11 cellular contexts compared by ENCODE assay signal in genomic region chr1:85550784-85551516, GRCh38. TPM values are rescaled to one million over a fixed set of nuclear protein-coding genes. Genes with fewer than 3 reads are reported as not detected.
DNase-seq lines count a peak whose midpoint lies in the region; ATAC-seq, FAIRE-seq and TF ChIP-seq lines count a peak whose summit lies in the region.
"Had no signal": no experiment of that assay in that cellular context is flagged by ENCODE, and none has a peak within 500 bp of the region (broad histone marks: within the 10 kb centered on the region; RNA-seq: fewer than 3 reads in every experiment).

No MANE protein-coding gene starts in this region.

- no peaks in the 10 kb centered on the region for H3K9me3 ChIP-seq in SK-N-SH
- H3K9me3 ChIP-seq in skeletal muscle satellite cell (replicated peaks; ENCODE audit: low read length) = no peaks in the 10 kb centered on the region
- H3K9me3 ChIP-seq: heart right ventricle had no signal

- no peaks in the 10 kb centered on the region; the same call in 1 of the 2 replicates for H4K20me1 ChIP-seq in SK-N-SH (ENCODE audit: insufficient read depth)

- peak overlapping the region in 1 of 2 experiments; percentile 74; a peak in 2 of 4 replicates for H3K27ac ChIP-seq in SK-N-SH (ENCODE audit: low read depth in 2 of 2, low read length in 1 of 2)

- peaks cover 97% of the 10 kb centered on the region for H3K79me2 ChIP-seq in SK-N-SH (ENCODE audit: insufficient read depth)

- H3K9me3 Mint-ChIP-seq in activated naive CD4-positive, alpha-beta T cell treated with anti-CD3 and anti-CD28 coated beads, Interleukin-2, amount 50 U/mL, for 72 hours = no peaks in the 10 kb centered on the region
- H3K9me3 Mint-ChIP-seq: T-helper 1 cell treated with Interleukin-12 subunit alpha and Interleukin-12 subunit beta and Interleukin-4 antibody, amounts not matched to agents 30 μg/mL and 1 μg/mL, for 36 hours had no signal

- POLR2A ChIA-PET in SK-N-SH (lab: Yijun Ruan, JAX) = no interaction called here

- 0 out of 2 replicates have a peak overlapping the region, but pooled peaks have one; percentile 4 for H3K9ac ChIP-seq in SK-N-SH
- H3K9ac ChIP-seq in skeletal muscle satellite cell (ENCODE audit: low read depth, low read length) = peak overlapping the region; percentile 60

- 64% methylated on average over 5 of the region's 5 CpGs for WGBS in SK-N-SH (ENCODE audit: low lambda C conversion rate)

- CTCF ChIA-PET in SK-N-SH (lab: Yijun Ruan, JAX) = interaction anchor here (1.0 to 1.7 kb wide), 3 partner anchors 12 to 242 kb away, joined by 4 to 8 read pairs (median 5); no protein-coding TSS in a partner anchor

- peaks cover 2 to 7% of the 10 kb centered on the region in 2 experiments for H3K36me3 ChIP-seq in SK-N-SH (replicated peaks in 1 of 2; ENCODE audit: control insufficient read depth in 1 of 2, insufficient read depth in 2 of 2, low read length in 1 of 2)
- H3K36me3 ChIP-seq in skeletal muscle satellite cell (ENCODE audit: insufficient read depth, low read length) = peaks cover 7% of the 10 kb centered on the region
- H3K36me3 ChIP-seq: heart right ventricle had no signal

- H3K4me2 ChIP-seq in SK-N-SH (0 out of 2 replicates have a peak overlapping the region, but pooled peaks have one; percentile 28), skeletal muscle satellite cell (ENCODE audit: low read length) (peak overlapping the region; percentile 44)

- H3K9me2 ChIP-seq in SK-N-SH = no peaks in the 10 kb centered on the region

- no peak for TF ChIP-seq RAD21 in SK-N-SH (IDR thresholded peaks at IDR 0.05; ENCODE audit: low read length)

- H2AFZ ChIP-seq in SK-N-SH (ENCODE audit: low read depth) = no peak overlapping the region

- no peak for TF ChIP-seq EP300 in SK-N-SH (IDR thresholded peaks at IDR 0.05; ENCODE audit: borderline replicate concordance in 1 of 2, low read depth in 1 of 2, low read length in 1 of 2)

- no peak for DNase-seq in H54 (ENCODE audit: insufficient read length, low spot score)
- DNase-seq in SK-N-SH = no peak
- DNase-seq in fibroblast of the aortic adventitia (ENCODE audit: low read depth) = peak; percentile 64
- no peak for DNase-seq in NCI-H2107 (lab: John Stamatoyannopoulos, UW)
- no peak for DNase-seq in activated naive CD4-positive, alpha-beta T cell treated with anti-CD3 and anti-CD28 coated beads, Interleukin-2, amount 50 U/mL, for 72 hours (ENCODE audit: low spot score in 2 of 2)
- DNase-seq in SKM-1 treated with dmso at 0.1 percent for 144 hours (lab: John Stamatoyannopoulos, UW; ENCODE audit: unreplicated experiment) = no peak
- DNase-seq: heart right ventricle, NCI-H524 treated with DMSO at 0.1 percent for 48 hours had no signal

- no peaks in the 10 kb centered on the region for H3K27me3 ChIP-seq in SK-N-SH (ENCODE audit: insufficient read depth)
- no peaks in the 10 kb centered on the region for H3K27me3 ChIP-seq in skeletal muscle satellite cell (ENCODE audit: control insufficient read depth, insufficient read depth, low read length)
- H3K27me3 ChIP-seq: heart right ventricle had no signal

- TF ChIP-seq POLR2A in H54 (IDR thresholded peaks at IDR 0.05; ENCODE audit: low read depth, low read length) = no peak

- ATAC-seq in GM21367 (IDR thresholded peaks at IDR 0.05; ENCODE audit: unreplicated experiment) = no peak
- no peak for ATAC-seq in activated naive CD4-positive, alpha-beta T cell treated with anti-CD3 and anti-CD28 coated beads, Interleukin-2, amount 50 U/mL, for 72 hours

- FAIRE-seq in H54 (lab: Jason Lieb, UNC) = peak; percentile 82

- H3F3A ChIP-seq in SK-N-SH (replicated peaks; ENCODE audit: insufficient read depth) = peaks cover 37% of the 10 kb centered on the region

- no peak overlapping the region for H3K4me3 ChIP-seq in SK-N-SH (ENCODE audit: low read depth in 2 of 2, low read length in 1 of 2)
- H3K4me3 ChIP-seq in fibroblast of the aortic adventitia (ENCODE audit: low read depth, low read length) = no peak overlapping the region
- H3K4me3 ChIP-seq in skeletal muscle satellite cell (ENCODE audit: low read length) = peak overlapping the region; percentile 17
- H3K4me3 ChIP-seq: heart right ventricle had no signal

- H3K36me3 Mint-ChIP-seq in activated naive CD4-positive, alpha-beta T cell treated with anti-CD3 and anti-CD28 coated beads, Interleukin-2, amount 50 U/mL, for 72 hours = no peaks in the 10 kb centered on the region

- no peak for TF ChIP-seq CTCF in SK-N-SH (IDR thresholded peaks at IDR 0.05)
- no peak for TF ChIP-seq CTCF in fibroblast of the aortic adventitia (IDR thresholded peaks at IDR 0.05; ENCODE audit: insufficient read depth, low read length)

- no peak overlapping the region for H3K27ac Mint-ChIP-seq in activated naive CD4-positive, alpha-beta T cell treated with anti-CD3 and anti-CD28 coated beads, Interleukin-2, amount 50 U/mL, for 72 hours
- H3K27ac Mint-ChIP-seq: T-helper 1 cell treated with Interleukin-12 subunit alpha and Interleukin-12 subunit beta and Interleukin-4 antibody, amounts not matched to agents 30 μg/mL and 1 μg/mL, for 36 hours had no signal

- H3K4me1 ChIP-seq in SK-N-SH (ENCODE audit: control insufficient read depth in 1 of 2, insufficient read depth in 2 of 2, low read depth in 1 of 2, low read length in 1 of 2) (peaks cover 7 to 39% of the 10 kb centered on the region in 2 experiments; a peak in 3 of 4 replicates), skeletal muscle satellite cell (ENCODE audit: control insufficient read depth, insufficient read depth, low read length) (peaks cover 77% of the 10 kb centered on the region)

TF ChIP-seq in SK-N-SH, 30 proteins besides CTCF, POLR2A, EP300 and RAD21:
- TF ChIP-seq JUND (IDR thresholded peaks at IDR 0.05) = peak; percentile 6; the same call in 1 of the 2 replicates
- TF ChIP-seq NRF1 (IDR thresholded peaks at IDR 0.05; ENCODE audit: low read depth, low read length) = no peak
- TF ChIP-seq MAX (IDR thresholded peaks at IDR 0.05; ENCODE audit: low read depth) = no peak
- peak; percentile 34; the same call in 1 of the 2 replicates for TF ChIP-seq TCF12 (IDR thresholded peaks at IDR 0.05)
- no peak for TF ChIP-seq TAF1 (IDR thresholded peaks at IDR 0.05; ENCODE audit: borderline replicate concordance, low read depth, low read length)
- peak; percentile 28; the same call in 1 of the 2 replicates for TF ChIP-seq PBX3 (IDR thresholded peaks at IDR 0.05)

RNA-seq across cellular contexts. Expression of gene CCN1, which starts 29.6 kb away (rescaled TPM):
- 363 and 543 TPM in 2 replicates for polyA plus RNA-seq in SK-N-SH (2012; rRNA removed)
- 493 and 569 TPM in 2 replicates for polyA plus RNA-seq in SK-N-SH (2012; cell fraction: cytosol; rRNA removed)
- 806 and 1,198 TPM in 2 replicates for polyA plus RNA-seq in SK-N-SH (2012; cell fraction: nucleus; rRNA removed)
- total RNA-seq in fibroblast of the aortic adventitia (ENCODE audit: low replicate concordance) = 28.0 and 29.6 TPM in 2 replicates
- 17.5 and 49.4 TPM in 2 replicates for total RNA-seq in skeletal muscle satellite cell (2012; rRNA removed)
- total RNA-seq in activated naive CD4-positive, alpha-beta T cell treated with anti-CD3 and anti-CD28 coated beads, Interleukin-2, amount 50 U/mL, for 72 hours = not detected

Comparison
In these comparisons a context has a peak if more than half of its experiments do, and no peak if none do; other contexts are left out.
1. RNA of gene CCN1, which starts 29.6 kb away (total RNA-seq): 28.0 to 29.6 TPM in fibroblast of the aortic adventitia; not detected in activated naive CD4-positive, alpha-beta T cell treated with anti-CD3 and anti-CD28 coated beads, Interleukin-2, amount 50 U/mL, for 72 hours; every median in the first group is over 10 times any median in the second.